30 cellular contexts compared by ENCODE assay signal in genomic region chr10:130921461-130921860, GRCh38.
"Had no signal": no experiment of that assay in that cellular context is flagged by ENCODE, and none has a peak within 500 bp of the region (broad histone marks: within the 10 kb centered on the region; RNA-seq: fewer than 3 reads in every experiment).

No MANE protein-coding gene starts in this region.

- DNase-seq: activated CD4-positive, alpha-beta memory T cell treated with anti-CD3 and anti-CD28 coated beads, Interleukin-2, amount 10 ng/mL, durations not matched to agents 7 days and 5 days; activated CD4-positive, alpha-beta T cell treated with anti-CD3 and anti-CD28 coated beads for 1 hour; activated CD4-positive, alpha-beta T cell treated with anti-CD3 and anti-CD28 coated beads for 4 hours; activated CD4-positive, alpha-beta T cell treated with anti-CD3 and anti-CD28 coated beads, Interleukin-2, amount 10 ng/mL, durations not matched to agents 7 days and 5 days; activated CD4-positive, alpha-beta T cell treated with anti-CD3 and anti-CD28 coated beads, Interleukin-2, amount 50 U/mL, for 4 hours; activated CD8-positive, alpha-beta memory T cell treated with anti-CD3 and anti-CD28 coated beads, Interleukin-2, amount 50 U/mL, for 4 hours; activated gamma-delta T cell treated with Interleukin-2 at 50 U/mL for 16 hours; activated naive CD4-positive, alpha-beta T cell treated with anti-CD3 and anti-CD28 coated beads, Interleukin-2, amount 50 U/mL, for 16 hours; activated naive CD4-positive, alpha-beta T cell treated with Interleukin-2 at 50 U/mL for 16 hours; activated T-cell treated with anti-CD3 and anti-CD28 coated beads, Interleukin-2, amount 50 U/mL, for 1 hour; activated T-cell treated with anti-CD3 and anti-CD28 coated beads, Interleukin-2, amount 50 U/mL, for 48 hours; amniotic stem cell; anterior cingulate cortex; brain microvascular endothelial cell; dorsolateral prefrontal cortex; effector CD4-positive, alpha-beta T cell; effector memory CD8-positive, alpha-beta T cell; esophagus squamous epithelium; foreskin melanocyte; T-helper 2 cell had no signal

- H3K9me3 ChIP-seq: esophagus squamous epithelium had no signal

- H3K4me1 Mint-ChIP-seq: activated CD4-positive, alpha-beta memory T cell treated with anti-CD3 and anti-CD28 coated beads, Interleukin-2, amount 10 ng/mL, durations not matched to agents 7 days and 5 days; activated CD4-positive, alpha-beta T cell treated with anti-CD3 and anti-CD28 coated beads, Interleukin-2, amount 10 ng/mL, durations not matched to agents 7 days and 5 days; central memory CD8-positive, alpha-beta T cell; WTC11 had no signal

- H3K27me3 ChIP-seq: brain microvascular endothelial cell had no signal

- H3K27me3 Mint-ChIP-seq: activated CD4-positive, alpha-beta memory T cell treated with anti-CD3 and anti-CD28 coated beads, Interleukin-2, amount 10 ng/mL, durations not matched to agents 7 days and 5 days; activated CD4-positive, alpha-beta T cell treated with anti-CD3 and anti-CD28 coated beads, Interleukin-2, amount 10 ng/mL, durations not matched to agents 7 days and 5 days; central memory CD8-positive, alpha-beta T cell; dendritic cell treated with granulocyte-macrophage colony-stimulating factor and Interleukin-4, amounts not matched to agents 40 ng/mL and 50 ng/mL, for 4 days; effector memory CD8-positive, alpha-beta T cell had no signal

- H3K36me3 ChIP-seq: brain microvascular endothelial cell, esophagus squamous epithelium, gastroesophageal sphincter had no signal

- H3K27ac ChIP-seq: brain microvascular endothelial cell, coronary artery, dorsolateral prefrontal cortex, epithelial cell of prostate, esophagus squamous epithelium, gastroesophageal sphincter, VCaP had no signal

- H3K4me3 ChIP-seq: coronary artery, dorsolateral prefrontal cortex, esophagus squamous epithelium, gastroesophageal sphincter had no signal

- H3K4me1 ChIP-seq: esophagus squamous epithelium, gastroesophageal sphincter had no signal

- H3K27ac Mint-ChIP-seq: activated CD4-positive, alpha-beta memory T cell treated with anti-CD3 and anti-CD28 coated beads, Interleukin-2, amount 10 ng/mL, durations not matched to agents 7 days and 5 days; activated CD4-positive, alpha-beta T cell treated with anti-CD3 and anti-CD28 coated beads, Interleukin-2, amount 10 ng/mL, durations not matched to agents 7 days and 5 days; activated naive CD8-positive, alpha-beta T cell; activated T-helper 1 cell treated with anti-CD3 and anti-CD28 coated beads, Interleukin-12 subunit alpha, Interleukin-12 subunit beta, Interleukin-2, Interleukin-4 antibody, amounts not matched to agents 30 ng/mL and 10 ng/mL and 1 ng/mL, durations not matched to agents 14 hours and 24 hours and 36 hours; activated T-helper 2 cell treated with anti-CD3 and anti-CD28 coated beads, Interferon-gamma antibody, Interleukin-2, Interleukin-4, amounts not matched to agents 10 μg/mL and 5 μg/mL and 100 μg/mL, durations not matched to agents 14 hours and 24 hours and 36 hours; dendritic cell treated with granulocyte-macrophage colony-stimulating factor and Interleukin-4, amounts not matched to agents 40 ng/mL and 50 ng/mL, for 4 days; effector memory CD8-positive, alpha-beta T cell; WTC11 had no signal

- H3K36me3 Mint-ChIP-seq: activated naive CD8-positive, alpha-beta T cell had no signal

- H3K4me3 Mint-ChIP-seq: activated CD4-positive, alpha-beta memory T cell treated with anti-CD3 and anti-CD28 coated beads, Interleukin-2, amount 10 ng/mL, durations not matched to agents 7 days and 5 days; activated CD4-positive, alpha-beta T cell treated with anti-CD3 and anti-CD28 coated beads, Interleukin-2, amount 10 ng/mL, durations not matched to agents 7 days and 5 days; activated naive CD8-positive, alpha-beta T cell; activated T-helper 1 cell treated with anti-CD3 and anti-CD28 coated beads, Interleukin-12 subunit alpha, Interleukin-12 subunit beta, Interleukin-2, Interleukin-4 antibody, amounts not matched to agents 30 ng/mL and 10 ng/mL and 1 ng/mL, durations not matched to agents 14 hours and 24 hours and 36 hours; central memory CD8-positive, alpha-beta T cell; dendritic cell treated with granulocyte-macrophage colony-stimulating factor and Interleukin-4, amounts not matched to agents 40 ng/mL and 50 ng/mL, for 4 days; effector memory CD8-positive, alpha-beta T cell; WTC11 had no signal

- ATAC-seq: effector memory CD8-positive, alpha-beta T cell; gastroesophageal sphincter; WTC11 had no signal

- H3K9me3 Mint-ChIP-seq: activated CD4-positive, alpha-beta T cell treated with anti-CD3 and anti-CD28 coated beads, Interleukin-2, amount 10 ng/mL, durations not matched to agents 7 days and 5 days; activated T-helper 1 cell treated with anti-CD3 and anti-CD28 coated beads, Interleukin-12 subunit alpha, Interleukin-12 subunit beta, Interleukin-2, Interleukin-4 antibody, amounts not matched to agents 30 ng/mL and 10 ng/mL and 1 ng/mL, durations not matched to agents 14 hours and 24 hours and 36 hours; activated T-helper 2 cell treated with anti-CD3 and anti-CD28 coated beads, Interferon-gamma antibody, Interleukin-2, Interleukin-4, amounts not matched to agents 10 μg/mL and 5 μg/mL and 100 μg/mL, durations not matched to agents 14 hours and 24 hours and 36 hours; dendritic cell treated with granulocyte-macrophage colony-stimulating factor and Interleukin-4, amounts not matched to agents 40 ng/mL and 50 ng/mL, for 4 days; effector memory CD8-positive, alpha-beta T cell had no signal
